ENCODE assay signal across 1 cellular context in the genomic region with DNA sequence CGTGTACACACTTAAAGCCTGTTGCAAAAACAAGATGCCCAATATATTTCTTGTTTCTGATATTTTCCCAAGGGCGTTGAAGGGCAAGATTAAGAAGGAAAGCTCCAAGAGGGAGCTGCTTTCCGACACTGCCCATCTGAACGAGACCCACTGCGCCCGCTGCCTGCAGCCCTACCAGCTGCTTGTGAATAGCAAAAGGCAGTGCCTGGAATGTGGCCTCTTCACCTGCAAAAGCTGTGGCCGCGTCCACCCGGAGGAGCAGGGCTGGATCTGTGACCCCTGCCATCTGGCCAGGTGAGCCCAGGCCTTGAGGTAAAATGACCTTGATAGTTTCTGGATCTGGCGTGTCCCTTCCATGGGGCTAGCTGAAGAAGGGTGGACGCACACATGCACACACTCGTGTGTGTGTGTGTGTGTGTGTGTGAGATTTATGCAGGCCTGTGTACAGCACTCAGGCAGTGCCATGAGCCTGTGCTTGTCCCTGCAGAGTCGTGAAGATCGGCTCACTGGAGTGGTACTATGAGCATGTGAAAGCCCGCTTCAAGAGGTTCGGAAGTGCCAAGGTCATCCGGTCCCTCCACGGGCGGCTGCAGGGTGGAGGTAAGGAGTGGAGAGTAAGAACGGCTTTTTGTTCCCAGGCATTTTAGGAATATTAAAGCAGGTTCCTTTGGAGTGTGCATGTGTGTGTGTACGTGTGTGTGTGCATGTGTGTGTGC.
TF ChIP-seq lines count a peak whose summit lies in the region.

No MANE protein-coding gene starts in this region.

TF ChIP-seq in A549, 52 proteins besides CTCF, POLR2A, EP300 and RAD21 (continued from another document):
- TF ChIP-seq, protein P1, sequence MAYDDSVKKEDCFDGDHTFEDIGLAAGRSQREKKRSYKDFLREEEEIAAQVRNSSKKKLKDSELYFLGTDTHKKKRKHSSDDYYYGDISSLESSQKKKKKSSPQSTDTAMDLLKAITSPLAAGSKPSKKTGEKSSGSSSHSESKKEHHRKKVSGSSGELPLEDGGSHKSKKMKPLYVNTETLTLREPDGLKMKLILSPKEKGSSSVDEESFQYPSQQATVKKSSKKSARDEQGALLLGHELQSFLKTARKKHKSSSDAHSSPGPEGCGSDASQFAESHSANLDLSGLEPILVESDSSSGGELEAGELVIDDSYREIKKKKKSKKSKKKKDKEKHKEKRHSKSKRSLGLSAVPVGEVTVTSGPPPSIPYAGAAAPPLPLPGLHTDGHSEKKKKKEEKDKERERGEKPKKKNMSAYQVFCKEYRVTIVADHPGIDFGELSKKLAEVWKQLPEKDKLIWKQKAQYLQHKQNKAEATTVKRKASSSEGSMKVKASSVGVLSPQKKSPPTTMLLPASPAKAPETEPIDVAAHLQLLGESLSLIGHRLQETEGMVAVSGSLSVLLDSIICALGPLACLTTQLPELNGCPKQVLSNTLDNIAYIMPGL (CRISPR knock-in tag; IDR thresholded peaks at IDR 0.05; ENCODE audit: borderline replicate concordance): no peak
- no peak for TF ChIP-seq RFX5 (IDR thresholded peaks at IDR 0.05)
- no peak for TF ChIP-seq CHD4 (IDR thresholded peaks at IDR 0.05; ENCODE audit: borderline replicate concordance)
- TF ChIP-seq NFE2L2 (conservative IDR thresholded peaks at IDR 0.05; ENCODE audit: low read length): no peak
- no peak for TF ChIP-seq POLR2AphosphoS2 (conservative IDR thresholded peaks at IDR 0.05; ENCODE audit: low read length)
- TF ChIP-seq FOSB (CRISPR knock-in tag; IDR thresholded peaks at IDR 0.05): no peak
- no peak for TF ChIP-seq CHD2 (IDR thresholded peaks at IDR 0.05; ENCODE audit: low read length, partially characterized antibody)
- TF ChIP-seq ZC3H11A (IDR thresholded peaks at IDR 0.05): no peak
